Comparison of ENCODE assay signal across 8 cellular contexts in the genomic region with DNA sequence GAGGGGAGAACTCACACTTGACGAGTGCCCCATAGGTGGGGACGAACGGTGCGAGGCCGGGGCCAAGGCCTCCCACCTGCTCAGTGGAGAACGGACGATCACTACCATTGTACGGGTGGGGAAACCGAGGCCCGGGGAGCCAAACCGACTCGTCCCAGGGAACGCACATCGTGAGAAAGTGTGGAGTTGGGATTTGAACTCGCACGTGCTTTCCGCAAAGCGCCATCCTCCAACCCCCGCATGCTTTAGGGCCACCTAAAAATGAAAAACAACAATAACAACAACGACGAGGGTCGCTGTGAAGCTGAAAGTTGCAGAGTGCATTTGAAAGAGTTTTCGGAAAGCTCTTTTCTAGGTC. TPM values are rescaled to one million over a fixed set of nuclear protein-coding genes. Genes with fewer than 3 reads are reported as not detected.
DNase-seq lines count a peak whose midpoint lies in the region; ATAC-seq, FAIRE-seq and TF ChIP-seq lines count a peak whose summit lies in the region.

No MANE protein-coding gene starts in this region.

- peak overlapping the region; percentile 90 for H3K56ac ChIP-seq in mesendoderm (ENCODE audit: low read length)

- no peak for FAIRE-seq in bronchial epithelial cell (lab: Jason Lieb, UNC)

- peak overlapping the region; percentile 83 for H3K9ac ChIP-seq in mesendoderm (ENCODE audit: low read length)

- peaks cover 4% of the 10 kb centered on the region for H3K79me2 ChIP-seq in mesendoderm (ENCODE audit: control insufficient read depth, insufficient read depth, low read length)

- H4K5ac ChIP-seq in mesendoderm (ENCODE audit: low read length) = no peak overlapping the region

- no peaks in the 10 kb centered on the region for H3K9me3 Mint-ChIP-seq in stimulated activated naive CD8-positive, alpha-beta T cell treated with anti-CD3 and anti-CD28 coated beads, Interleukin-15, Interleukin-2, amounts not matched to agents 100 ng/mL and 50 ng/mL, for 24 hours

- no peak for DNase-seq in stimulated activated naive CD8-positive, alpha-beta T cell treated with anti-CD3 and anti-CD28 coated beads, Interleukin-15, Interleukin-2, amounts not matched to agents 100 U/mL and 50 U/mL, for 24 hours
- DNase-seq in bronchial epithelial cell (ENCODE audit: low read depth) (no peak), mesendoderm (peak; percentile 33), aorta (no peak), NCI-H446 (lab: John Stamatoyannopoulos, UW) (no peak)

- peak overlapping the region; percentile 88 for H3K4me3 Mint-ChIP-seq in stimulated activated naive CD8-positive, alpha-beta T cell treated with anti-CD3 and anti-CD28 coated beads, Interleukin-15, Interleukin-2, amounts not matched to agents 100 ng/mL and 50 ng/mL, for 24 hours

- H3K27me3 Mint-ChIP-seq in stimulated activated naive CD8-positive, alpha-beta T cell treated with anti-CD3 and anti-CD28 coated beads, Interleukin-15, Interleukin-2, amounts not matched to agents 100 ng/mL and 50 ng/mL, for 24 hours = no peaks in the 10 kb centered on the region

- H3K4ac ChIP-seq in mesendoderm (ENCODE audit: low read depth, low read length) = peak overlapping the region; percentile 46

- peak overlapping the region; percentile 95 for H3K4me2 ChIP-seq in mesendoderm (ENCODE audit: low read length)

- H2BK15ac ChIP-seq in mesendoderm (replicated peaks; ENCODE audit: low read depth) = no peak overlapping the region

- H3K4me1 Mint-ChIP-seq in stimulated activated naive CD8-positive, alpha-beta T cell treated with anti-CD3 and anti-CD28 coated beads, Interleukin-15, Interleukin-2, amounts not matched to agents 100 ng/mL and 50 ng/mL, for 24 hours (ENCODE audit: low read depth) = peaks cover 63% of the 10 kb centered on the region

- H3K36me3 Mint-ChIP-seq in stimulated activated naive CD8-positive, alpha-beta T cell treated with anti-CD3 and anti-CD28 coated beads, Interleukin-15, Interleukin-2, amounts not matched to agents 100 ng/mL and 50 ng/mL, for 24 hours (ENCODE audit: low read depth) = peaks cover 22% of the 10 kb centered on the region

- no peak overlapping the region for H3K27ac ChIP-seq in mesendoderm (ENCODE audit: low read depth, low read length)
- no peak overlapping the region for H3K27ac ChIP-seq in aorta (ENCODE audit: low read depth in 1 of 2, low read length in 2 of 2)

- ATAC-seq in stimulated activated naive CD8-positive, alpha-beta T cell treated with anti-CD3 and anti-CD28 coated beads, Interleukin-15, Interleukin-2, amounts not matched to agents 100 U/mL and 50 U/mL, for 24 hours = no peak
- no peak for ATAC-seq in aorta (ENCODE audit: low FRiP score)
- no peak for ATAC-seq in GM19467 (IDR thresholded peaks at IDR 0.05; ENCODE audit: unreplicated experiment)
- ATAC-seq in HG03175 (IDR thresholded peaks at IDR 0.05; ENCODE audit: unreplicated experiment) = no peak

- H3K4me3 ChIP-seq in bronchial epithelial cell (ENCODE audit: low read depth, low read length) = peak overlapping the region; percentile 59
- H3K4me3 ChIP-seq in mesendoderm (ENCODE audit: low read length) = peak overlapping the region; percentile 93
- peak overlapping the region; percentile 95 to 96 for H3K4me3 ChIP-seq in aorta (ENCODE audit: low read length in 2 of 2)

- intact Hi-C loops in aorta (cut with DNase I) = loop anchor here (5.0 to 10.0 kb wide), 2 partner anchors 71 to 74 kb away; a partner anchor contains a TSS

- peak overlapping the region; percentile 71 for H2AK5ac ChIP-seq in mesendoderm (ENCODE audit: low read length)

- TF ChIP-seq CTCF in bronchial epithelial cell (IDR thresholded peaks at IDR 0.05; ENCODE audit: insufficient read depth, low read length, severe bottlenecking) = no peak

- no peak overlapping the region for H2BK5ac ChIP-seq in mesendoderm (ENCODE audit: low read length)

- H3K36me3 ChIP-seq in bronchial epithelial cell (ENCODE audit: control insufficient read depth, insufficient read depth, low read length) = peaks cover 1% of the 10 kb centered on the region
- H3K36me3 ChIP-seq in mesendoderm (ENCODE audit: control insufficient read depth, insufficient read depth, low read length) = no peaks in the 10 kb centered on the region
- H3K36me3 ChIP-seq in aorta (ENCODE audit: control insufficient read depth in 1 of 2, insufficient read depth in 2 of 2, low read length in 1 of 2) = no peaks in the 10 kb centered on the region

- H3K4me1 ChIP-seq in mesendoderm (ENCODE audit: control insufficient read depth, low read depth, low read length) (peaks cover 13% of the 10 kb centered on the region), aorta (ENCODE audit: control insufficient read depth in 1 of 2, insufficient read depth in 2 of 2, low read length in 2 of 2) (no peaks in the 10 kb centered on the region)

- peak overlapping the region; percentile 88 for H3K18ac ChIP-seq in mesendoderm (ENCODE audit: low read length)

- H3K9me3 ChIP-seq in aorta (ENCODE audit: control insufficient read depth, low read length) = no peaks in the 10 kb centered on the region

- H3K27ac Mint-ChIP-seq in stimulated activated naive CD8-positive, alpha-beta T cell treated with anti-CD3 and anti-CD28 coated beads, Interleukin-15, Interleukin-2, amounts not matched to agents 100 ng/mL and 50 ng/mL, for 24 hours = peak overlapping the region; percentile 93

- H3K27me3 ChIP-seq in bronchial epithelial cell (ENCODE audit: control insufficient read depth, insufficient read depth, low read length) (no peaks in the 10 kb centered on the region), mesendoderm (ENCODE audit: insufficient read depth, low read length, poor library complexity) (no peaks in the 10 kb centered on the region), aorta (ENCODE audit: control insufficient read depth in 1 of 2, insufficient read depth in 2 of 2, low read length in 1 of 2) (no peaks in the 10 kb centered on the region)

- no peak overlapping the region for H2BK120ac ChIP-seq in mesendoderm (ENCODE audit: low read depth, low read length)

- peak overlapping the region; percentile 68 for H4K8ac ChIP-seq in mesendoderm (ENCODE audit: low read depth, low read length)

- peaks cover 7% of the 10 kb centered on the region for H3K79me1 ChIP-seq in mesendoderm (ENCODE audit: low read length)

- WGBS in mesendoderm (ENCODE audit: extremely low coverage, insufficient coverage, low lambda C conversion rate) = no CpG with 5 or more reads among the region's 23 CpGs
- 1% methylated on average over 23 of the region's 23 CpGs for WGBS in aorta, 2 donors

- no peak overlapping the region for H3K23ac ChIP-seq in mesendoderm (ENCODE audit: low read length)

RNA-seq across cellular contexts. Expression of a gene that starts 0.5 kb away (rescaled TPM):
- total RNA-seq in bronchial epithelial cell (19.2 and 25.0 TPM in 2 replicates), aorta (100 to 1,000 TPM in 1 of 2 donors, 10 to 100 TPM in 1; 95.5 to 137 TPM)
- polyA plus RNA-seq in mesendoderm (2013, experiment 1 of 2) = 38.0 TPM
- polyA plus RNA-seq in mesendoderm (2013, experiment 2 of 2) = 36.4 TPM
- 100 to 1,000 TPM in 1 of 2 donors, 10 to 100 TPM in 1; 29.8 to 163 TPM for polyA plus RNA-seq in aorta

RNA-seq across cellular contexts. Expression of a gene that starts 6.4 kb away (rescaled TPM):
- total RNA-seq in bronchial epithelial cell (not detected in 2 replicates), aorta (1 to 10 TPM in 1 of 2 donors, under 1 TPM in 1; 0.96 to 1.3 TPM)
- polyA plus RNA-seq in mesendoderm (2013, experiment 1 of 2) = 0.41 TPM
- 0.46 TPM for polyA plus RNA-seq in mesendoderm (2013, experiment 2 of 2)
- polyA plus RNA-seq in aorta = under 1 TPM; 0.49 to 0.63 TPM

RNA-seq across cellular contexts. Expression of a gene that starts 23.4 kb away (rescaled TPM):
- total RNA-seq in bronchial epithelial cell = 2,069 and 2,277 TPM in 2 replicates
- 3,019 TPM for polyA plus RNA-seq in mesendoderm (2013, experiment 1 of 2)
- 2,972 TPM for polyA plus RNA-seq in mesendoderm (2013, experiment 2 of 2)
- total RNA-seq in aorta = 1,000 to 10,000 TPM; 1,062 to 1,150 TPM
- 1,000 to 10,000 TPM; 2,268 to 2,335 TPM for polyA plus RNA-seq in aorta

RNA-seq across cellular contexts. Expression of a gene that starts 38.6 kb away (rescaled TPM):
- total RNA-seq in bronchial epithelial cell (not detected in 2 replicates), aorta (not detected)
- not detected for polyA plus RNA-seq in mesendoderm (2013, experiment 1 of 2)
- polyA plus RNA-seq in mesendoderm (2013, experiment 2 of 2) = not detected
- polyA plus RNA-seq in aorta = not detected

RNA-seq across cellular contexts. Expression of a gene that starts 39.0 kb away (rescaled TPM):
- total RNA-seq in bronchial epithelial cell (not detected in 2 replicates), aorta (not detected)
- not detected for polyA plus RNA-seq in mesendoderm (2013, experiment 1 of 2)
- polyA plus RNA-seq in mesendoderm (2013, experiment 2 of 2) = not detected
- polyA plus RNA-seq in aorta = not detected
